In genomic region chrX:133215747-133216146, GRCh38 we compare ENCODE assay signal across 10 cellular contexts. TPM values are rescaled to one million over a fixed set of nuclear protein-coding genes. Genes with fewer than 3 reads are reported as not detected.
A peak's percentile ranks its signal among the peaks of the same experiment; 100 is the strongest.
DNase-seq lines count a peak whose midpoint lies in the region; ATAC-seq and TF ChIP-seq lines count a peak whose summit lies in the region.
"Had no signal": no experiment of that assay in that cellular context is flagged by ENCODE, and none has a peak within 500 bp of the region (broad histone marks: within the 10 kb centered on the region; RNA-seq: fewer than 3 reads in every experiment).

No MANE protein-coding gene starts in this region.

- no peak for DNase-seq in heart left ventricle
- DNase-seq in Right ventricle myocardium inferior (ENCODE audit: missing footprints), result no peak
- peak; percentile 57 for DNase-seq in NCI-H748 treated with DMSO at 0.1 percent for 48 hours (lab: John Stamatoyannopoulos, UW)
- peak; percentile 0 to 22 for DNase-seq in erythroblast (lab: John Stamatoyannopoulos, UW)
- peak; percentile 10 to 15 for DNase-seq in thyroid gland
- no peak for DNase-seq in activated CD4-positive, alpha-beta T cell treated with anti-CD3 and anti-CD28 coated beads, Interleukin-2, amount 50 U/mL, for 4 hours
- DNase-seq in activated naive CD4-positive, alpha-beta T cell (lab: John Stamatoyannopoulos, UW), result no peak
- DNase-seq: naive thymus-derived CD4-positive, alpha-beta T cell had no signal

- TF ChIP-seq CTCF in heart left ventricle (IDR thresholded peaks at IDR 0.05) (peak in 7 of 12 donors; percentile 10 to 25 (median 22)), thyroid gland (IDR thresholded peaks at IDR 0.05) (peak in 1 of 6 experiments; percentile 27)

- ATAC-seq in heart left ventricle (no peak), Right ventricle myocardium inferior (no peak), GM21526 (IDR thresholded peaks at IDR 0.05; ENCODE audit: low FRiP score, unreplicated experiment) (no peak)
- ATAC-seq: naive thymus-derived CD4-positive, alpha-beta T cell had no signal

- H3K4me1 ChIP-seq in heart left ventricle, result no peaks in the 10 kb centered on the region
- H3K4me1 ChIP-seq in thyroid gland, result no peaks in the 10 kb centered on the region

- no peak overlapping the region for H3K27ac ChIP-seq in heart left ventricle
- H3K27ac ChIP-seq in thyroid gland, result no peak overlapping the region

- H3K4me3 ChIP-seq in heart left ventricle (no peak overlapping the region), thyroid gland (replicated peaks in 1 of 3) (no peak overlapping the region)

- TF ChIP-seq POLR2A in heart left ventricle (IDR thresholded peaks at IDR 0.05), result no peak
- no peak for TF ChIP-seq POLR2A in erythroblast (IDR thresholded peaks at IDR 0.05; ENCODE audit: low read length)
- no peak for TF ChIP-seq POLR2A in thyroid gland (IDR thresholded peaks at IDR 0.05)

- H3K36me3 ChIP-seq in heart left ventricle (no peaks in the 10 kb centered on the region), thyroid gland (no peaks in the 10 kb centered on the region)

- WGBS in heart left ventricle, 4 donors, result 70 to 80% (median 73%) methylated on average over 1 of the region's 1 CpG
- WGBS in thyroid gland, 2 donors, result 80 to 100% methylated on average over 1 of the region's 1 CpG

- peaks cover 0 to 17% (median 0%) of the 10 kb centered on the region in 9 donors for H3K27me3 ChIP-seq in heart left ventricle
- H3K27me3 ChIP-seq in thyroid gland, result no peaks in the 10 kb centered on the region

- intact Hi-C loops in heart left ventricle (cut with DNase I) (no loop called here), Right ventricle myocardium inferior (cut with DNase I) (no loop called here), thyroid gland (cut with DNase I) (no loop called here)

- H3K9me3 ChIP-seq in heart left ventricle (no peaks in the 10 kb centered on the region), thyroid gland (no peaks in the 10 kb centered on the region)

RNA-seq across cellular contexts. Expression of gene TFDP3, which starts 2.4 kb away (rescaled TPM):
- total RNA-seq in heart left ventricle (not detected), Right ventricle myocardium inferior (not detected), thyroid gland (not detected)
- not detected for polyA plus RNA-seq in heart left ventricle
- total RNA-seq: naive thymus-derived CD4-positive, alpha-beta T cell; T-helper 1 cell treated with Interleukin-12 subunit alpha and Interleukin-12 subunit beta and Interleukin-4 antibody, amounts not matched to agents 30 ng/mL and 1 ng/mL, for 36 hours had no signal
- polyA plus RNA-seq: naive thymus-derived CD4-positive, alpha-beta T cell had no signal

Comparison
In these comparisons a context has a peak if more than half of its experiments do, and no peak if none do; other contexts are left out.
1. DNase-seq: peak in NCI-H748 treated with DMSO at 0.1 percent for 48 hours (single experiment), erythroblast (2 of 2) and thyroid gland (2 of 2); none in heart left ventricle (0 of 5), Right ventricle myocardium inferior (single experiment), activated CD4-positive, alpha-beta T cell treated with anti-CD3 and anti-CD28 coated beads, Interleukin-2, amount 50 U/mL, for 4 hours (0 of 2) and activated naive CD4-positive, alpha-beta T cell (0 of 4).